In the genomic region with DNA sequence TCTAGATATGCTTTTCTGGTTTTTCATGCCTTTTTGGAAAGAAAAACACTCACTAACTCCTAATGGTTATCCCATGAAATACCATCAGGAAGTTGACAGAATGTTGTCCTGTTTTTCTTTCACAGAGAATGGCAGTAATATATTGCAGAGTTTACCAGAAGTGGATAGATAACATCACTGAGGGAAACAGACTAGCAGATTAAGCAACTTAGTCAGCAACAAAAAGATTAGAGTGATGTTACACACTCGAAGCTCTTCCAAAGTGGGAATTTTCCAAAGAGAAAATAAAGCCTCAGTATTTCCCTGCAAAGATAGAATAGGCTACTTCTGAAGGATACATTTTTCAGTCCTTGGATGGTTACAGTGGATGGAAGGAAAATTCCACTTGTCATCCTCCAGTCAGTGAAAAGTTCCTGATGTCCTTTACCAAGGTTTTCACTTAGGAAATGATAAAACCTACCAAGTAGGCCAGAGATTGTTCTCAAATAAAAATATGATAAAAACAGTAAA, we compare ENCODE assay signal across 27 cellular contexts. TPM values are rescaled to one million over a fixed set of nuclear protein-coding genes. Genes with fewer than 3 reads are reported as not detected.
"Had no signal": no experiment of that assay in that cellular context is flagged by ENCODE, and none has a peak within 500 bp of the region (broad histone marks: within the 10 kb centered on the region; RNA-seq: fewer than 3 reads in every experiment).

No MANE protein-coding gene starts in this region.

- H3K4me1 ChIP-seq: ascending aorta had no signal

- H3K27me3 ChIP-seq: ascending aorta, cardiac muscle cell had no signal

- ATAC-seq: activated CD8-positive, alpha-beta memory T cell treated with anti-CD3 and anti-CD28 coated beads, Interleukin-2, amount 10 ng/mL, durations not matched to agents 7 days and 5 days; activated CD8-positive, alpha-beta T cell treated with anti-CD3 and anti-CD28 coated beads, Interleukin-2, amount 10 ng/mL, durations not matched to agents 7 days and 5 days; activated naive CD8-positive, alpha-beta T cell treated with anti-CD3 and anti-CD28 coated beads, Interleukin-2, amount 50 U/mL, for 24 hours had no signal

- H3K27ac ChIP-seq: ascending aorta, cardiac muscle cell, VCaP had no signal

- H3K4me3 ChIP-seq: ascending aorta, cardiac muscle cell had no signal

- H3K36me3 ChIP-seq: ascending aorta, cardiac muscle cell had no signal

- DNase-seq: activated B cell treated with CpG ODN at 0.5 μM for 24 hours; activated CD4-positive, alpha-beta memory T cell treated with anti-CD3 and anti-CD28 coated beads, Interleukin-2, amount 10 ng/mL, durations not matched to agents 7 days and 5 days; activated CD4-positive, alpha-beta T cell treated with anti-CD3 and anti-CD28 coated beads for 48 hours; activated CD4-positive, alpha-beta T cell treated with anti-CD3 and anti-CD28 coated beads, Interleukin-2, amount 10 ng/mL, durations not matched to agents 7 days and 5 days; activated CD4-positive, alpha-beta T cell treated with anti-CD3 and anti-CD28 coated beads, Interleukin-2, amount 50 U/mL, for 48 hours; activated CD4-positive, CD25-positive, alpha-beta regulatory T cell treated with anti-CD3 and anti-CD28 coated beads, Interleukin-2, amount 50 U/mL, for 72 hours; activated CD8-positive, alpha-beta memory T cell treated with anti-CD3 and anti-CD28 coated beads for 24 hours; activated CD8-positive, alpha-beta memory T cell treated with anti-CD3 and anti-CD28 coated beads, Interleukin-2, amount 10 ng/mL, durations not matched to agents 7 days and 5 days; activated CD8-positive, alpha-beta memory T cell treated with anti-CD3 and anti-CD28 coated beads, Interleukin-2, amount 50 U/mL, for 48 hours; activated CD8-positive, alpha-beta T cell treated with anti-CD3 and anti-CD28 coated beads, Interleukin-2, amount 10 ng/mL, durations not matched to agents 7 days and 5 days; activated effector memory CD4-positive, alpha-beta T cell treated with Interleukin-2 at 50 U/mL for 16 hours; activated gamma-delta T cell; activated naive CD4-positive, alpha-beta T cell treated with anti-CD3 and anti-CD28 coated beads, Interleukin-2, amount 10 ng/mL, durations not matched to agents 7 days and 5 days; activated naive CD4-positive, alpha-beta T cell treated with Interleukin-2 at 50 U/mL for 16 hours; activated naive CD8-positive, alpha-beta T cell treated with anti-CD3 and anti-CD28 coated beads, Interleukin-2, amount 10 ng/mL, durations not matched to agents 7 days and 5 days; activated naive CD8-positive, alpha-beta T cell treated with anti-CD3 and anti-CD28 coated beads, Interleukin-2, amount 50 U/mL, for 24 hours; activated T-cell treated with anti-CD3 and anti-CD28 coated beads, Interleukin-2, amount 50 U/mL, for 24 hours; activated T-cell treated with anti-CD3 and anti-CD28 coated beads, Interleukin-2, amount 50 U/mL, for 48 hours; amygdala; anterior cingulate cortex; central memory CD4-positive, alpha-beta T cell; T-helper 1 cell; T-helper 2 cell; T-helper 9 cell had no signal

- H3K9me3 ChIP-seq: ascending aorta had no signal

RNA-seq across cellular contexts. Expression of a gene that starts 31.1 kb away (rescaled TPM):
- total RNA-seq: ascending aorta, cardiac muscle cell had no signal
- polyA plus RNA-seq: cardiac muscle cell had no signal
